Comparison of ENCODE assay signal across 9 cellular contexts in the genomic region with DNA sequence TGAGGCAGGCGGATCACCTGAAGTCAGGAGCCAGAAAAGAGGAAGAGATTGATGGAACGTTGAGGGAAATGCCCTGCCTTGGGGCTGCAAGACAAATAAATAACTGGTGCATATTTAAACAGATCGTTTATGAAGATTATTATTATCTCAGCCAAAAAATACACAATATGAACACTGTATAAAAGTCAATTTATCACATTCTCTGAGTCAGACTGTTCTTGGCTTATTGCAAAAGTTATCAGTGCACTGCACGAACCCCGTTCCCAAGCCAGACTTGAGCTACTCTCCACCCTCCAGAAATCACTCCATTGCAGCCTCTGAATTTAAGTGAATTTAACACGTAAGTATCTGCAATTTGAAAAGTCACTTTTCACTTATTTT. TPM values are rescaled to one million over a fixed set of nuclear protein-coding genes. Genes with fewer than 3 reads are reported as not detected.
DNase-seq lines count a peak whose midpoint lies in the region; ATAC-seq, FAIRE-seq and TF ChIP-seq lines count a peak whose summit lies in the region.
"Had no signal": no experiment of that assay in that cellular context is flagged by ENCODE, and none has a peak within 500 bp of the region (broad histone marks: within the 10 kb centered on the region; RNA-seq: fewer than 3 reads in every experiment).

No MANE protein-coding gene starts in this region.

- TF ChIP-seq POLR2A in IMR-90 (IDR thresholded peaks at IDR 0.05; ENCODE audit: low read depth, low read length) (no peak), breast epithelium (IDR thresholded peaks at IDR 0.05) (no peak)

- peak overlapping the region; percentile 43 for H3K4me3 Mint-ChIP-seq in memory B cell

- TF ChIP-seq CTCF in IMR-90 (conservative IDR thresholded peaks at IDR 0.05; ENCODE audit: low read depth, low read length) = no peak
- TF ChIP-seq CTCF in breast epithelium (IDR thresholded peaks at IDR 0.05) = no peak

- peak overlapping the region; percentile 95 for H2BK5ac ChIP-seq in IMR-90 (ENCODE audit: low read depth, low read length, poor library complexity, severe bottlenecking)

- H3K4me2 ChIP-seq in IMR-90 (ENCODE audit: low read depth, low read length) = peak overlapping the region; percentile 84

- 0 out of 3 replicates have a peak overlapping the region, but pooled peaks have one; percentile 24 for H2BK15ac ChIP-seq in IMR-90 (ENCODE audit: low read depth, low read length)

- H3K9me3 ChIP-seq in IMR-90 (ENCODE audit: control insufficient read depth, insufficient read depth, low read length) (no peaks in the 10 kb centered on the region), breast epithelium (no peaks in the 10 kb centered on the region)

- H4K8ac ChIP-seq in IMR-90 (ENCODE audit: low read depth in 2 of 2, low read length in 2 of 2) = peak overlapping the region in 1 of 2 experiments; percentile 16; a peak in 1 of 4 replicates

- ATAC-seq in IMR-90 (ENCODE audit: low read depth) = 0 out of 2 replicates have a peak, but pooled peaks have one; percentile 5
- no peak for ATAC-seq in memory B cell (ENCODE audit: low read depth)

- no peak overlapping the region; the same call in 1 of the 2 replicates for H3K9ac ChIP-seq in IMR-90 (ENCODE audit: low read depth, low read length)

- H3K4me1 ChIP-seq in IMR-90 (ENCODE audit: control insufficient read depth, insufficient read depth, low read length) = peaks cover 15% of the 10 kb centered on the region
- peaks cover 3% of the 10 kb centered on the region in 2 donors for H3K4me1 ChIP-seq in breast epithelium

- H3K18ac ChIP-seq in IMR-90 (ENCODE audit: low read depth, low read length) = no peak overlapping the region

- no TSS peak for BruUV-seq in IMR-90 (replicated peaks; lab: Mats Ljungman, UMichigan)

- H3K27me3 Mint-ChIP-seq in memory B cell = no peaks in the 10 kb centered on the region

- intact Hi-C loops in IMR-90 (cut with micrococcal nuclease) (loop anchor here (2.0 to 5.0 kb wide), 4 partner anchors 31 to 161 kb away; no protein-coding TSS in a partner anchor), breast epithelium (cut with DNase I; ENCODE audit: low total_unique reads) (no loop called here)

- dilution Hi-C loops in IMR-90 (cut with HindIII; ENCODE audit: low sequenced_read_pairs, unreplicated experiment) = no loop called here

- peak overlapping the region; percentile 35; the same call in 1 of the 2 replicates for H2AK5ac ChIP-seq in IMR-90 (ENCODE audit: low read depth, low read length)

- no peak overlapping the region for H2AK9ac ChIP-seq in IMR-90 (replicated peaks; ENCODE audit: low read depth, low read length, poor library complexity)

- peak overlapping the region; percentile 65 for H3K56ac ChIP-seq in IMR-90 (ENCODE audit: extremely low read depth, insufficient read depth, low read length)

- H3K27ac ChIP-seq in IMR-90 (ENCODE audit: insufficient read depth, low read length) = peak overlapping the region; percentile 50; the same call in 1 of the 2 replicates
- H3K27ac ChIP-seq in breast epithelium = peak overlapping the region in 1 of 2 donors; percentile 87

- H4K91ac ChIP-seq in IMR-90 (ENCODE audit: insufficient read depth, low read depth, low read length) = no peak overlapping the region

- H3K14ac ChIP-seq in IMR-90 (replicated peaks; ENCODE audit: low read depth, low read length) = no peak overlapping the region; the same call in 1 of the 2 replicates

- no peak for TF ChIP-seq RAD21 in IMR-90 (IDR thresholded peaks at IDR 0.05; ENCODE audit: low read length)

- H3K27ac Mint-ChIP-seq in memory B cell = no peak overlapping the region

- H3K4ac ChIP-seq in IMR-90 (ENCODE audit: low read depth, low read length) = peak overlapping the region; percentile 42; the same call in 1 of the 2 replicates

- H3K4me3 ChIP-seq in IMR-90 (ENCODE audit: insufficient read depth, low read depth, low read length) = peak overlapping the region; percentile 70; the same call in 1 of the 2 replicates
- H3K4me3 ChIP-seq in breast epithelium = peak overlapping the region; percentile 62 to 77 (median 74)

- DNase-seq in ACHN (peak; percentile 27), IMR-90 (peak; percentile 84), breast epithelium (ENCODE audit: low spot score in 2 of 2) (no peak), memory B cell (ENCODE audit: low spot score in 2 of 2) (no peak), HEK293T (ENCODE audit: extremely low spot score) (no peak), NCI-H1048 (lab: John Stamatoyannopoulos, UW) (no peak), NCI-H524 treated with DMSO at 0.1 percent for 48 hours (lab: John Stamatoyannopoulos, UW) (no peak), frontal cortex (ENCODE audit: low spot score in 2 of 2) (no peak)
- DNase-seq: NCI-H2081 had no signal

- H2BK120ac ChIP-seq in IMR-90 (ENCODE audit: low read depth, low read length) = peak overlapping the region; percentile 30; the same call in 1 of the 2 replicates

- H3K36me3 Mint-ChIP-seq in memory B cell = peaks cover 3% of the 10 kb centered on the region

- H3K4me1 Mint-ChIP-seq in memory B cell = peaks cover 32% of the 10 kb centered on the region

- POLR2A ChIA-PET in IMR-90 (lab: Charles Lee; ENCODE audit: unreplicated experiment) (no interaction called here), HEK293T (lab: Yijun Ruan, JAX) (interaction anchor here (0.5 to 1.9 kb wide), 5 partner anchors 8 to 178 kb away, joined by 3 to 7 read pairs (median 4); a partner anchor contains a TSS)

- no peaks in the 10 kb centered on the region for H3K9me3 Mint-ChIP-seq in memory B cell

- no peak overlapping the region for H2AFZ ChIP-seq in IMR-90 (replicated peaks; ENCODE audit: low read length, poor library complexity)

- H3K79me1 ChIP-seq in IMR-90 (ENCODE audit: low read depth in 1 of 2, low read length in 2 of 2) = peaks cover 13 to 25% of the 10 kb centered on the region in 2 experiments; a peak in 3 of 4 replicates

- H4K20me1 ChIP-seq in IMR-90 (ENCODE audit: insufficient read depth, low read length) = peaks cover 20% of the 10 kb centered on the region; the same call in 1 of the 2 replicates

- peak overlapping the region; percentile 69; the same call in 1 of the 2 replicates for H3K23ac ChIP-seq in IMR-90 (ENCODE audit: low read depth, low read length)

- H4K5ac ChIP-seq in IMR-90 (ENCODE audit: low read depth, low read length) = no peak overlapping the region

- in situ Hi-C loops in ACHN (cut with HindIII; ENCODE audit: low pct_ligation_motif_present, low pct_unique_long_range_greater_than_20kb, low sequenced_read_pairs) (no loop called here), IMR-90 (cut with MboI; ENCODE audit: low sequenced_read_pairs) (no loop called here)

- H3K27me3 ChIP-seq in IMR-90 (ENCODE audit: control insufficient read depth, insufficient read depth, low read length) (no peaks in the 10 kb centered on the region), breast epithelium (no peaks in the 10 kb centered on the region)

- WGBS in IMR-90 (ENCODE audit: extremely low coverage in 2 of 2, insufficient read length in 1 of 2), 2 experiments = no CpG with 5 or more reads among the region's 6 CpGs

- CTCF ChIA-PET in IMR-90 (lab: Yijun Ruan, JAX) (interaction anchor here (0.7 to 2.7 kb wide), 2 partner anchors 43 to 162 kb away, joined by 4 to 11 read pairs; no protein-coding TSS in a partner anchor), HEK293T (lab: Yijun Ruan, JAX) (interaction anchor here (0.6 to 4.1 kb wide), 7 partner anchors 11 to 162 kb away, joined by 3 to 40 read pairs (median 6); no protein-coding TSS in a partner anchor)

- peaks cover 10% of the 10 kb centered on the region for H3K9me1 ChIP-seq in IMR-90 (ENCODE audit: insufficient read depth, low read length)

- H3K36me3 ChIP-seq in IMR-90 (ENCODE audit: control insufficient read depth, insufficient read depth, low read length) (no peaks in the 10 kb centered on the region), breast epithelium (no peaks in the 10 kb centered on the region)

- peak overlapping the region; percentile 23; the same call in 1 of the 2 replicates for H2BK20ac ChIP-seq in IMR-90 (ENCODE audit: low read depth, low read length)

- FAIRE-seq in frontal cortex (lab: Jason Lieb, UNC) = no peak

TF ChIP-seq in IMR-90, 13 proteins besides CTCF, POLR2A, EP300 and RAD21 (continues in another document):
- TF ChIP-seq, protein P1, sequence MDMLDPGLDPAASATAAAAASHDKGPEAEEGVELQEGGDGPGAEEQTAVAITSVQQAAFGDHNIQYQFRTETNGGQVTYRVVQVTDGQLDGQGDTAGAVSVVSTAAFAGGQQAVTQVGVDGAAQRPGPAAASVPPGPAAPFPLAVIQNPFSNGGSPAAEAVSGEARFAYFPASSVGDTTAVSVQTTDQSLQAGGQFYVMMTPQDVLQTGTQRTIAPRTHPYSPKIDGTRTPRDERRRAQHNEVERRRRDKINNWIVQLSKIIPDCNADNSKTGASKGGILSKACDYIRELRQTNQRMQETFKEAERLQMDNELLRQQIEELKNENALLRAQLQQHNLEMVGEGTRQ (IDR thresholded peaks at IDR 0.05; ENCODE audit: low read depth, low read length) = no peak
- peak; percentile 49; the same call in 1 of the 2 replicates for TF ChIP-seq FOS (IDR thresholded peaks at IDR 0.05; ENCODE audit: low read depth, low read length)
- no peak for TF ChIP-seq RFX5 (IDR thresholded peaks at IDR 0.05; ENCODE audit: low read depth, low read length)
- TF ChIP-seq NFE2L2 (IDR thresholded peaks at IDR 0.05; ENCODE audit: low read depth, low read length) = no peak
- TF ChIP-seq MAFK (IDR thresholded peaks at IDR 0.05; ENCODE audit: low read depth, low read length) = no peak
- no peak for TF ChIP-seq CHD1 (IDR thresholded peaks at IDR 0.05; ENCODE audit: low read depth, low read length)

TF ChIP-seq in HEK293T, 16 proteins besides CTCF, POLR2A, EP300 and RAD21 (continues in another document):
- TF ChIP-seq FOXK2 (IDR thresholded peaks at IDR 0.05) (no peak), ARNT (IDR thresholded peaks at IDR 0.05) (no peak), TARDBP (IDR thresholded peaks at IDR 0.05) (no peak), NFRKB (IDR thresholded peaks at IDR 0.05) (no peak), CTBP1 (IDR thresholded peaks at IDR 0.05; ENCODE audit: borderline replicate concordance) (no peak), FOXM1 (IDR thresholded peaks at IDR 0.05; ENCODE audit: borderline replicate concordance) (no peak)
- TF ChIP-seq, protein P2, sequence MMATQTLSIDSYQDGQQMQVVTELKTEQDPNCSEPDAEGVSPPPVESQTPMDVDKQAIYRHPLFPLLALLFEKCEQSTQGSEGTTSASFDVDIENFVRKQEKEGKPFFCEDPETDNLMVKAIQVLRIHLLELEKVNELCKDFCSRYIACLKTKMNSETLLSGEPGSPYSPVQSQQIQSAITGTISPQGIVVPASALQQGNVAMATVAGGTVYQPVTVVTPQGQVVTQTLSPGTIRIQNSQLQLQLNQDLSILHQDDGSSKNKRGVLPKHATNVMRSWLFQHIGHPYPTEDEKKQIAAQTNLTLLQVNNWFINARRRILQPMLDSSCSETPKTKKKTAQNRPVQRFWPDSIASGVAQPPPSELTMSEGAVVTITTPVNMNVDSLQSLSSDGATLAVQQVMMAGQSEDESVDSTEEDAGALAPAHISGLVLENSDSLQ (IDR thresholded peaks at IDR 0.05) = no peak

RNA-seq across cellular contexts. Expression of a gene that starts 1.6 kb away (rescaled TPM):
- total RNA-seq in IMR-90 (2012; rRNA removed) = 10.9 and 13.6 TPM in 2 replicates
- 13.6 and 14.3 TPM in 2 replicates for polyA plus RNA-seq in IMR-90 (2012; rRNA removed)
- 6.4 and 7.7 TPM in 2 replicates for polyA plus RNA-seq in IMR-90 (2012; cell fraction: cytosol; rRNA removed)
- polyA plus RNA-seq in IMR-90 (2012; cell fraction: nucleus; rRNA removed; ENCODE audit: low replicate concordance) = 22.1 and 44.3 TPM in 2 replicates
- 10 to 100 TPM; 15.1 to 20.6 (median 15.5) TPM for total RNA-seq in breast epithelium
- 2.9 TPM for total RNA-seq in frontal cortex

Comparison
In these comparisons a context has a peak if more than half of its experiments do, and no peak if none do; other contexts are left out.
1. DNase-seq: peak in ACHN (single experiment) and IMR-90 (single experiment); none in breast epithelium (0 of 2), memory B cell (0 of 2), HEK293T (single experiment), NCI-H1048 (single experiment), NCI-H524 treated with DMSO at 0.1 percent for 48 hours (single experiment) and frontal cortex (0 of 2).